Comparison of ENCODE assay signal across 20 cellular contexts in genomic region chr3:170485696-170486095, GRCh38.
"Had no signal": no experiment of that assay in that cellular context is flagged by ENCODE, and none has a peak within 500 bp of the region (broad histone marks: within the 10 kb centered on the region; RNA-seq: fewer than 3 reads in every experiment).

No MANE protein-coding gene starts in this region.

- H3K4me3 Mint-ChIP-seq: activated CD4-positive, alpha-beta memory T cell treated with anti-CD3 and anti-CD28 coated beads, Interleukin-2, amount 10 ng/mL, durations not matched to agents 7 days and 5 days; activated naive CD8-positive, alpha-beta T cell treated with anti-CD3 and anti-CD28 coated beads, Interleukin-2, amount 10 ng/mL, durations not matched to agents 7 days and 5 days; memory B cell had no signal

- H3K4me2 ChIP-seq: hepatocyte had no signal

- H3K4me3 ChIP-seq: cardiac muscle cell, colonic mucosa, gastroesophageal sphincter, hepatocyte, right atrium auricular region, skin epidermis, stomach, tibial artery, uterus had no signal

- H2AFZ ChIP-seq: hepatocyte, parathyroid adenoma had no signal

- H3K27ac Mint-ChIP-seq: activated CD4-positive, alpha-beta memory T cell treated with anti-CD3 and anti-CD28 coated beads, Interleukin-2, amount 10 ng/mL, durations not matched to agents 7 days and 5 days; activated naive CD8-positive, alpha-beta T cell treated with anti-CD3 and anti-CD28 coated beads, Interleukin-2, amount 10 ng/mL, durations not matched to agents 7 days and 5 days; memory B cell had no signal

- H3K9me3 ChIP-seq: colonic mucosa, gastroesophageal sphincter, right atrium auricular region, stomach, tibial artery, uterus had no signal

- H3K27me3 ChIP-seq: cardiac muscle cell, colonic mucosa, gastroesophageal sphincter, hepatocyte, right atrium auricular region, stomach, uterus had no signal

- ATAC-seq: gastroesophageal sphincter, left cardiac atrium had no signal

- H3K27ac ChIP-seq: cardiac muscle cell, colonic mucosa, gastroesophageal sphincter, hepatocyte, parathyroid adenoma, right atrium auricular region, skin epidermis, stomach, tibial artery, uterus, VCaP had no signal

- H3K79me2 ChIP-seq: hepatocyte, parathyroid adenoma had no signal

- H3K9ac ChIP-seq: parathyroid adenoma had no signal

- H3K4me1 ChIP-seq: colonic mucosa, gastroesophageal sphincter, parathyroid adenoma, right atrium auricular region, stomach, uterus had no signal

- H3K36me3 Mint-ChIP-seq: activated naive CD8-positive, alpha-beta T cell treated with anti-CD3 and anti-CD28 coated beads, Interleukin-2, amount 10 ng/mL, durations not matched to agents 7 days and 5 days; memory B cell had no signal

- H3K36me3 ChIP-seq: cardiac muscle cell, colonic mucosa, gastroesophageal sphincter, right atrium auricular region, stomach, tibial artery, uterus had no signal

- H3K9me3 Mint-ChIP-seq: activated CD4-positive, alpha-beta memory T cell treated with anti-CD3 and anti-CD28 coated beads, Interleukin-2, amount 10 ng/mL, durations not matched to agents 7 days and 5 days; activated naive CD8-positive, alpha-beta T cell treated with anti-CD3 and anti-CD28 coated beads, Interleukin-2, amount 10 ng/mL, durations not matched to agents 7 days and 5 days; memory B cell had no signal

- DNase-seq: activated CD4-positive, alpha-beta memory T cell treated with anti-CD3 and anti-CD28 coated beads, Interleukin-2, amount 10 ng/mL, durations not matched to agents 7 days and 5 days; activated gamma-delta T cell; activated naive CD8-positive, alpha-beta T cell treated with anti-CD3 and anti-CD28 coated beads, Interleukin-2, amount 10 ng/mL, durations not matched to agents 7 days and 5 days; activated T-cell treated with anti-CD3 and anti-CD28 coated beads, Interleukin-2, amount 50 U/mL, for 48 hours; colonic mucosa; effector CD8-positive, alpha-beta T cell; left cardiac atrium; stimulated activated CD4-positive, alpha-beta T cell treated with anti-CD3 and anti-CD28 coated beads, Interleukin-4, amount 100 ng/mL, for 4 hours; stomach; T-helper 9 cell; tibial artery; uterus had no signal

- H3K4me1 Mint-ChIP-seq: activated CD4-positive, alpha-beta memory T cell treated with anti-CD3 and anti-CD28 coated beads, Interleukin-2, amount 10 ng/mL, durations not matched to agents 7 days and 5 days; activated naive CD8-positive, alpha-beta T cell treated with anti-CD3 and anti-CD28 coated beads, Interleukin-2, amount 10 ng/mL, durations not matched to agents 7 days and 5 days had no signal
